Comparison of ENCODE assay signal across 20 cellular contexts in genomic region chr4:76569695-76570094, GRCh38.
DNase-seq lines count a peak whose midpoint lies in the region; ATAC-seq, FAIRE-seq and TF ChIP-seq lines count a peak whose summit lies in the region.
"Had no signal": no experiment of that assay in that cellular context is flagged by ENCODE, and none has a peak within 500 bp of the region (broad histone marks: within the 10 kb centered on the region; RNA-seq: fewer than 3 reads in every experiment).

No MANE protein-coding gene starts in this region.

- no peak overlapping the region for H2AFZ ChIP-seq in astrocyte (ENCODE audit: low read depth, low read length)

- H3K36me3 Mint-ChIP-seq in astrocyte (ENCODE audit: low read depth, unreplicated experiment) (peaks cover 6% of the 10 kb centered on the region), type B pancreatic cell (peaks cover 4% of the 10 kb centered on the region)

- TF ChIP-seq CTCF in astrocyte (IDR thresholded peaks at IDR 0.05; ENCODE audit: insufficient read depth, low read depth, low read length) (no peak), type B pancreatic cell (conservative IDR thresholded peaks at IDR 0.05) (no peak)

- H4K20me1 ChIP-seq in astrocyte (ENCODE audit: insufficient read depth, low read length), result no peaks in the 10 kb centered on the region

- H3K9me3 Mint-ChIP-seq in astrocyte (ENCODE audit: unreplicated experiment) (peaks cover 1% of the 10 kb centered on the region), type B pancreatic cell (peaks cover 6% of the 10 kb centered on the region)

- H3K4me3 Mint-ChIP-seq in astrocyte (ENCODE audit: unreplicated experiment) (peak overlapping the region; percentile 47), type B pancreatic cell (no peak overlapping the region)

- FAIRE-seq in astrocyte (lab: Jason Lieb, UNC), result no peak
- FAIRE-seq: endometrium had no signal

- H3K4me1 Mint-ChIP-seq in astrocyte (ENCODE audit: low read depth, unreplicated experiment) (peaks cover 37% of the 10 kb centered on the region), type B pancreatic cell (ENCODE audit: unreplicated experiment) (peaks cover 46% of the 10 kb centered on the region)

- H3K79me2 ChIP-seq in astrocyte (ENCODE audit: insufficient read depth, low read length), result no peaks in the 10 kb centered on the region

- peak overlapping the region; percentile 71 for H3K4me2 ChIP-seq in astrocyte (ENCODE audit: low read length)

- H3K4me1 ChIP-seq in astrocyte (ENCODE audit: insufficient read depth, low read length), result peaks cover 27% of the 10 kb centered on the region
- H3K4me1 ChIP-seq in mucosa of stomach (ENCODE audit: control insufficient read depth, insufficient read depth, low read length), result peaks cover 34% of the 10 kb centered on the region

- ATAC-seq in HG02852 (IDR thresholded peaks at IDR 0.05; ENCODE audit: unreplicated experiment) (no peak), GM19351 (IDR thresholded peaks at IDR 0.05; ENCODE audit: unreplicated experiment) (no peak)

- H3K36me3 ChIP-seq in astrocyte (ENCODE audit: insufficient read depth, low read length), result no peaks in the 10 kb centered on the region
- no peaks in the 10 kb centered on the region for H3K36me3 ChIP-seq in mucosa of stomach (ENCODE audit: control insufficient read depth, insufficient read depth, low read length)
- H3K36me3 ChIP-seq: sigmoid colon had no signal

- DNase-seq in DMS53 (lab: John Stamatoyannopoulos, UW) (peak; percentile 50), DMS53 treated with DMSO at 0.1 percent for 48 hours (lab: John Stamatoyannopoulos, UW; ENCODE audit: unreplicated experiment) (no peak), astrocyte (ENCODE audit: low read depth) (no peak), type B pancreatic cell (ENCODE audit: extremely low spot score, unreplicated experiment) (no peak), putamen (ENCODE audit: low spot score) (no peak)
- DNase-seq: 8988T; activated CD4-positive, alpha-beta T cell treated with anti-CD3 and anti-CD28 coated beads for 48 hours; activated CD8-positive, alpha-beta memory T cell treated with anti-CD3 and anti-CD28 coated beads, Interleukin-2, amount 50 U/mL, for 4 hours; activated effector memory CD4-positive, alpha-beta T cell treated with anti-CD3 and anti-CD28 coated beads, Interleukin-2, amount 50 U/mL, for 16 hours; DMS79; midbrain; NCI-H1436 treated with DMSO at 0.1 percent for 48 hours; occipital lobe; sigmoid colon; stimulated activated CD4-positive, alpha-beta T cell treated with anti-CD3 and anti-CD28 coated beads, Interleukin-2, amount 100 ng/mL, for 24 hours had no signal

- H3K27ac ChIP-seq in astrocyte (ENCODE audit: low read depth, low read length), result peak overlapping the region; percentile 61
- H3K27ac ChIP-seq: RWPE1 had no signal

- H3K27me3 ChIP-seq in astrocyte (ENCODE audit: insufficient read depth, low read length), result no peaks in the 10 kb centered on the region
- H3K27me3 ChIP-seq in mucosa of stomach (ENCODE audit: control insufficient read depth, insufficient read depth, low read length), result no peaks in the 10 kb centered on the region
- H3K27me3 ChIP-seq: sigmoid colon had no signal

- no peaks in the 10 kb centered on the region for H3K9me3 ChIP-seq in astrocyte (ENCODE audit: insufficient read depth, low read depth, low read length)
- H3K9me3 ChIP-seq in mucosa of stomach (ENCODE audit: control insufficient read depth, low read length), result no peaks in the 10 kb centered on the region
- H3K9me3 ChIP-seq: sigmoid colon had no signal

- H3K4me3 ChIP-seq in astrocyte (ENCODE audit: insufficient read depth, low read depth, low read length) (no peak overlapping the region), mucosa of stomach (ENCODE audit: low read length) (no peak overlapping the region)

- H3K27me3 Mint-ChIP-seq in astrocyte (ENCODE audit: low read depth, unreplicated experiment) (no peaks in the 10 kb centered on the region), type B pancreatic cell (no peaks in the 10 kb centered on the region)

- H3K27ac Mint-ChIP-seq in astrocyte (ENCODE audit: unreplicated experiment), result peak overlapping the region; percentile 85
- H3K27ac Mint-ChIP-seq in type B pancreatic cell, result peak overlapping the region; percentile 1

- H3K9ac ChIP-seq in astrocyte (ENCODE audit: low read length) (peak overlapping the region; percentile 28), mucosa of stomach (ENCODE audit: low read length) (peak overlapping the region; percentile 4)
